9 cellular contexts compared by ENCODE assay signal in the genomic region with DNA sequence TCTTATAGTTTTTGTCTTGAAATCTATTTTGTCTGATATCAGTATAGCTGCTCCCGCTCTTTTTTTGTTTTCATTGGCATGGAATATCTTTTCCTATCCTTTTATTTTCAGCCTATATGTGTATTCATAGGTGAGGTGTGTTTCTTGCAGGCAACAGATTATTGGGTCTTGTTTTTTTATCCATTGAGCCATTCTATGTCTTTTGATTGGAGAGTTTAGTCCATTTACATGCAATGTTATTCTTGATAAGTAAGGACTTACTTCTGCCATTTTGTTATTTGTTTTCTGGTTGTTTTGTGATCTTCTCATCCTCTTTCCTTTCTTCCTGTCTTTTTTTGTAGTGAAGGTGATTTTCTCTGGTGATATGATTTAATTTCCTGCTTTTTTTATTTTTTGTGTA. TPM values are rescaled to one million over a fixed set of nuclear protein-coding genes. Genes with fewer than 3 reads are reported as not detected.
"Had no signal": no experiment of that assay in that cellular context is flagged by ENCODE, and none has a peak within 500 bp of the region (broad histone marks: within the 10 kb centered on the region; RNA-seq: fewer than 3 reads in every experiment).

No MANE protein-coding gene starts in this region.

- FAIRE-seq: HepG2, HTR-8/SVneo had no signal

- H3K27me3 Mint-ChIP-seq: IgD-negative memory B cell had no signal

- DNase-seq: KBM-7, KG1 had no signal

- ATAC-seq: HepG2 had no signal

- H3K27ac Mint-ChIP-seq: IgD-negative memory B cell had no signal

- H3K27ac ChIP-seq: HL-60 had no signal

- H3K4me3 Mint-ChIP-seq: IgD-negative memory B cell had no signal

RNA-seq across cellular contexts. Expression of gene GRM4, which starts 24.0 kb away (rescaled TPM):
- total RNA-seq: HepG2, HT-29, HT1080, IMR-90 had no signal
- polyA plus RNA-seq: HepG2, IgD-negative memory B cell had no signal
